In the genomic region with DNA sequence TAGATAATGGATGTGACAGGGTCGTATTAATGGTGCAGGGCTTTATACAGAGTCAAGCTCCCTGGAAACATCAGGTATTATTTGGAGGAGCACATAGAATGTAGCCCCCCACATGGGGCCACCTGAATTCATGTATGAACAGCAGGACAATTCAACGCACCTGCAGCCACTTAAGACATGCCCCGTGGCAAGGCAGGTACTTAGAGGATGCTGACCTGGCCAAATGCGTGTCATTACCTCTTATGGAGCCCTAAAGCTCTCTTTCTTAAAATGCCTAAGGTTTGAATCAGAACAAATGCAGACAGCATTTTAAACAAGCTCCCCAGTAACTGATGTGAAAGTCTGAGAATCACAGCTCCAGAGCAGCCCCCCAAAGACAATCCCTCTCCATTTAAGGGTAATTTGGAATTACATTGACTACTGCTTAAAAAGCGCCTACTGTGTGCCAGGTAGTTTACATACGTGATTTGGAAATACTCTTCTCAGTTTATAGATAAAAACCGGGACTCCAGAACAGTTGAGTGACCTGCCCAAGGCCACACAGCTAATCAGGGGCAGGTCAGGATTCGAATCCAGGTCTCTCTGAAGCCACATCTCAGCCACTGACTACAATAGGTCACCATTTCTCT, we compare ENCODE assay signal across 15 cellular contexts.
"Had no signal": no experiment of that assay in that cellular context is flagged by ENCODE, and none has a peak within 500 bp of the region (broad histone marks: within the 10 kb centered on the region; RNA-seq: fewer than 3 reads in every experiment).

No MANE protein-coding gene starts in this region.

- H3K4me1 ChIP-seq: left ventricle myocardium inferior, lower lobe of right lung had no signal

- FAIRE-seq: endometrium, frontal cortex, keratinocyte, urothelium cell line had no signal

- DNase-seq: cortex of kidney; effector memory CD4-positive, alpha-beta T cell; left ventricle myocardium inferior; lower lobe of right lung; natural killer cell; posterior cingulate gyrus; stimulated activated CD4-positive, alpha-beta T cell treated with anti-CD3 and anti-CD28 coated beads, Interleukin-2, amount 100 ng/mL, for 48 hours; stimulated activated naive CD4-positive, alpha-beta T cell treated with Interleukin-2 at 50 U/mL for 16 hours had no signal

- H3K27ac ChIP-seq: dorsolateral prefrontal cortex, left ventricle myocardium inferior, lower lobe of right lung had no signal

- H3K4me3 ChIP-seq: dorsolateral prefrontal cortex, left ventricle myocardium inferior, lower lobe of right lung had no signal

- ATAC-seq: esophagus mucosa, natural killer cell, sciatic nerve had no signal

- H3K36me3 ChIP-seq: left ventricle myocardium inferior, lower lobe of right lung had no signal
